ENCODE assay signal across 18 cellular contexts in genomic region chr1:22093513-22093912, GRCh38. TPM values are rescaled to one million over a fixed set of nuclear protein-coding genes. Genes with fewer than 3 reads are reported as not detected.
"Had no signal": no experiment of that assay in that cellular context is flagged by ENCODE, and none has a peak within 500 bp of the region (broad histone marks: within the 10 kb centered on the region; RNA-seq: fewer than 3 reads in every experiment).

No MANE protein-coding gene starts in this region.

- H3K4me3 Mint-ChIP-seq: activated naive CD8-positive, alpha-beta T cell treated with anti-CD3 and anti-CD28 coated beads, Interleukin-2, amount 10 ng/mL, durations not matched to agents 7 days and 5 days; nephron progenitor cell; type B pancreatic cell had no signal

- H3K27ac ChIP-seq: breast epithelium, esophagus squamous epithelium, suprapubic skin had no signal

- H3K27ac Mint-ChIP-seq: activated naive CD8-positive, alpha-beta T cell treated with anti-CD3 and anti-CD28 coated beads, Interleukin-2, amount 10 ng/mL, durations not matched to agents 7 days and 5 days; nephron progenitor cell; type B pancreatic cell had no signal

- H3K36me3 ChIP-seq: breast epithelium had no signal

- H3K27me3 Mint-ChIP-seq: activated naive CD8-positive, alpha-beta T cell treated with anti-CD3 and anti-CD28 coated beads, Interleukin-2, amount 10 ng/mL, durations not matched to agents 7 days and 5 days; type B pancreatic cell had no signal

- DNase-seq: activated CD8-positive, alpha-beta memory T cell treated with anti-CD3 and anti-CD28 coated beads for 24 hours; activated effector memory CD4-positive, alpha-beta T cell treated with anti-CD3 and anti-CD28 coated beads, Interleukin-2, amount 50 U/mL, for 16 hours; activated naive CD8-positive, alpha-beta T cell treated with anti-CD3 and anti-CD28 coated beads, Interleukin-2, amount 10 ng/mL, durations not matched to agents 7 days and 5 days; aorta; esophagus squamous epithelium; foreskin fibroblast; glutamatergic neuron; mucosa of descending colon; nephron progenitor cell; spleen; stimulated activated CD4-positive, alpha-beta T cell treated with anti-CD3 and anti-CD28 coated beads, Interleukin-2, amount 100 ng/mL, for 24 hours; stimulated activated naive CD4-positive, alpha-beta T cell treated with Interleukin-2 at 50 U/mL for 16 hours had no signal

- H3K27me3 ChIP-seq: breast epithelium, esophagus squamous epithelium, spleen, suprapubic skin had no signal

- H3K9me3 Mint-ChIP-seq: activated naive CD8-positive, alpha-beta T cell treated with anti-CD3 and anti-CD28 coated beads, Interleukin-2, amount 10 ng/mL, durations not matched to agents 7 days and 5 days; nephron progenitor cell; type B pancreatic cell had no signal

- H3K9me3 ChIP-seq: breast epithelium, esophagus squamous epithelium, mucosa of descending colon, spleen, suprapubic skin had no signal

- H3K4me3 ChIP-seq: breast epithelium, esophagus squamous epithelium, mucosa of descending colon, spleen, suprapubic skin had no signal

- ATAC-seq: activated CD4-positive, CD25-positive, alpha-beta regulatory T cell treated with anti-CD3 and anti-CD28 coated beads, Interleukin-2, amount 50 U/mL, for 24 hours; mucosa of descending colon; sciatic nerve had no signal

RNA-seq across cellular contexts. Expression of gene WNT4, which starts 49.4 kb away (rescaled TPM):
- total RNA-seq: activated naive CD8-positive, alpha-beta T cell treated with anti-CD3 and anti-CD28 coated beads, Interleukin-2, amount 10 ng/mL, durations not matched to agents 7 days and 5 days; aorta; T-helper 2 cell treated with Interferon-gamma antibody and Interleukin-4, amounts not matched to agents 100 ng/mL and 5 ng/mL, for 36 hours had no signal
